In the genomic region with DNA sequence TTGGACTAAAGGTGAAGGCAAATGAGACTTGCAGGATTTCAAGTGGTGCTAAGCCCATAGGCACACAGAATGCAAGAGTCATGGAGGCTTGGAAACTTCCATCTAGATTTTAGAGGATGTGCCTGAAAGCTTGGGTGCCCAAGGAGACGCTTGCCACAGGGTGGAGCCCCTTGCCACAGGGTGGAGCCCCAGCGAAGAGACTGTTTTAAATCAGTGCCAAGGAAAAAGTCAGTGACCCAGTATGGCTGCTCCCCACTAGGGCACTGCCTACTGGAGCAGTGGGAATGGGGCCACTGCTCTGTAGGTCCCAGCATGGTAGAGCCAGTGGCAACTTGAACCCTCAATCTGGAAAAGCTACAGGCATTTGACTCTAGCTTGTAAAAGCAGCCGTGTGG, we compare ENCODE assay signal across 30 cellular contexts.
DNase-seq lines count a peak whose midpoint lies in the region; ATAC-seq and TF ChIP-seq lines count a peak whose summit lies in the region.
"Had no signal": no experiment of that assay in that cellular context is flagged by ENCODE, and none has a peak within 500 bp of the region (broad histone marks: within the 10 kb centered on the region; RNA-seq: fewer than 3 reads in every experiment).

No MANE protein-coding gene starts in this region.

- H3K4me1 ChIP-seq in BE2C (no peaks in the 10 kb centered on the region), H9 (ENCODE audit: insufficient read depth, low read length) (no peaks in the 10 kb centered on the region), PC-3 (ENCODE audit: insufficient read depth, low read length) (no peaks in the 10 kb centered on the region)
- H3K4me1 ChIP-seq: pancreas, right atrium auricular region, testis, uterus had no signal

- no peak overlapping the region for H3K23ac ChIP-seq in H9 (ENCODE audit: insufficient read length, low read depth, low read length)

- no peak overlapping the region for H3K56ac ChIP-seq in H9 (ENCODE audit: insufficient read length, low read depth, low read length)

- H3K27me3 Mint-ChIP-seq in H9 (ENCODE audit: low read depth), result no peaks in the 10 kb centered on the region
- H3K27me3 Mint-ChIP-seq in natural killer cell treated with Interleukin-12 subunit alpha and Interleukin-12 subunit beta and Interleukin-15 and Interleukin-18, amount 100 ng/mL, for 72 hours, result no peaks in the 10 kb centered on the region
- H3K27me3 Mint-ChIP-seq: activated CD4-positive, alpha-beta memory T cell treated with anti-CD3 and anti-CD28 coated beads for 36 hours; activated naive CD8-positive, alpha-beta T cell treated with anti-CD3 and anti-CD28 coated beads, Interleukin-2, amount 10 ng/mL, durations not matched to agents 7 days and 5 days had no signal

- H3K27ac ChIP-seq in H9 (ENCODE audit: insufficient read length, low read depth, low read length), result no peak overlapping the region
- H3K27ac ChIP-seq in PC-3 (ENCODE audit: low read length), result no peak overlapping the region
- H3K27ac ChIP-seq in substantia nigra (ENCODE audit: low read depth, low read length, poor library complexity, severe bottlenecking), result no peak overlapping the region
- H3K27ac ChIP-seq: pancreas, right atrium auricular region, testis, uterus had no signal

- peaks cover 19 to 22% (median 22%) of the 10 kb centered on the region in 3 experiments for H3K36me3 Mint-ChIP-seq in H9 (ENCODE audit: insufficient read depth in 1 of 3, low read depth in 3 of 3)
- no peaks in the 10 kb centered on the region for H3K36me3 Mint-ChIP-seq in natural killer cell treated with Interleukin-12 subunit alpha and Interleukin-12 subunit beta and Interleukin-15 and Interleukin-18, amount 100 ng/mL, for 72 hours
- H3K36me3 Mint-ChIP-seq: activated CD4-positive, alpha-beta memory T cell treated with anti-CD3 and anti-CD28 coated beads for 36 hours; activated naive CD8-positive, alpha-beta T cell treated with anti-CD3 and anti-CD28 coated beads, Interleukin-2, amount 10 ng/mL, durations not matched to agents 7 days and 5 days; CD14-positive monocyte had no signal

- H3K9ac ChIP-seq in H9 (ENCODE audit: extremely low read depth, insufficient read length, low read length), result no peak overlapping the region
- H3K9ac ChIP-seq in PC-3 (ENCODE audit: low read length), result no peak overlapping the region

- H3F3A ChIP-seq in PC-3 (ENCODE audit: low read length, unreplicated experiment), result no peaks in the 10 kb centered on the region

- no peak overlapping the region for H2BK20ac ChIP-seq in H9 (ENCODE audit: low read depth, low read length, poor library complexity, severe bottlenecking)

- peaks cover 3 to 5% of the 10 kb centered on the region in 2 experiments; a peak in 2 of 4 replicates for H3K4me1 Mint-ChIP-seq in H9
- no peaks in the 10 kb centered on the region for H3K4me1 Mint-ChIP-seq in natural killer cell treated with Interleukin-12 subunit alpha and Interleukin-12 subunit beta and Interleukin-15 and Interleukin-18, amount 100 ng/mL, for 72 hours (ENCODE audit: low read depth in 2 of 2)
- H3K4me1 Mint-ChIP-seq: activated naive CD8-positive, alpha-beta T cell treated with anti-CD3 and anti-CD28 coated beads, Interleukin-2, amount 10 ng/mL, durations not matched to agents 7 days and 5 days; CD14-positive monocyte; natural killer cell had no signal

- no peak overlapping the region for H3K14ac ChIP-seq in H9 (ENCODE audit: insufficient read depth, low read length)

- H3K4me2 ChIP-seq in H9 (ENCODE audit: insufficient read depth, insufficient read length, low read length) (no peak overlapping the region), PC-3 (ENCODE audit: low read length) (no peak overlapping the region)

- H3T11ph ChIP-seq in H9 (ENCODE audit: low read length), result no peak overlapping the region

- no peak; the same call in 1 of the 2 replicates for ATAC-seq in PC-3
- ATAC-seq in natural killer cell treated with Interleukin-12 subunit alpha and Interleukin-12 subunit beta and Interleukin-15 and Interleukin-18, amount 100 ng/mL, for 72 hours, result no peak
- ATAC-seq: activated CD4-positive, CD25-positive, alpha-beta regulatory T cell treated with anti-CD3 and anti-CD28 coated beads, Interleukin-2, amount 50 U/mL, for 24 hours; left colon; natural killer cell; pancreas had no signal

- no peaks in the 10 kb centered on the region for H3K23me2 ChIP-seq in H9 (ENCODE audit: insufficient read length, low read depth, low read length, poor library complexity, severe bottlenecking)

- TF ChIP-seq CTCF in BE2C (IDR thresholded peaks at IDR 0.05; ENCODE audit: low read depth, low read length), result peak; percentile 54
- TF ChIP-seq CTCF in H9 (conservative IDR thresholded peaks at IDR 0.05), result 0 out of 3 replicates have a peak, but pooled peaks have one; percentile 11
- peak; percentile 28; the same call in 1 of the 2 replicates for TF ChIP-seq CTCF in PC-3 (conservative IDR thresholded peaks at IDR 0.05; ENCODE audit: low read depth, low read length)
- peak; percentile 14 for TF ChIP-seq CTCF in kidney epithelial cell (IDR thresholded peaks at IDR 0.05; ENCODE audit: insufficient read depth, low read length, poor library complexity, severe bottlenecking)

- no peak overlapping the region for H3K18ac ChIP-seq in H9 (ENCODE audit: insufficient read length, low read depth, low read length)

- H3K4me3 Mint-ChIP-seq in H9, result no peak overlapping the region
- no peak overlapping the region for H3K4me3 Mint-ChIP-seq in natural killer cell treated with Interleukin-12 subunit alpha and Interleukin-12 subunit beta and Interleukin-15 and Interleukin-18, amount 100 ng/mL, for 72 hours
- H3K4me3 Mint-ChIP-seq: activated CD4-positive, alpha-beta memory T cell treated with anti-CD3 and anti-CD28 coated beads for 36 hours; activated naive CD8-positive, alpha-beta T cell treated with anti-CD3 and anti-CD28 coated beads, Interleukin-2, amount 10 ng/mL, durations not matched to agents 7 days and 5 days; CD14-positive monocyte; natural killer cell had no signal

- no peaks in the 10 kb centered on the region for H3K79me1 ChIP-seq in H9 (ENCODE audit: insufficient read depth, low read depth, low read length, poor library complexity, severe bottlenecking)

- no TSS peak for BruUV-seq in PC-3 (replicated peaks; lab: Mats Ljungman, UMichigan)

- H3K27me3 ChIP-seq in BE2C, result no peaks in the 10 kb centered on the region
- H3K27me3 ChIP-seq in H9 (ENCODE audit: insufficient read depth, low read length), result no peaks in the 10 kb centered on the region
- no peaks in the 10 kb centered on the region for H3K27me3 ChIP-seq in PC-3 (ENCODE audit: low read length)
- no peaks in the 10 kb centered on the region for H3K27me3 ChIP-seq in kidney epithelial cell (ENCODE audit: control insufficient read depth, insufficient read depth, low read length)
- H3K27me3 ChIP-seq: pancreas, right atrium auricular region, testis, uterus had no signal

- WGBS in H9 (ENCODE audit: extremely low coverage, insufficient read length, low lambda C conversion rate), result no CpG with 5 or more reads among the region's 3 CpGs

- H2BK15ac ChIP-seq in H9 (ENCODE audit: low read depth, low read length), result no peak overlapping the region

- no peak overlapping the region; a peak in 1 of 7 replicates for H3K27ac Mint-ChIP-seq in H9
- H3K27ac Mint-ChIP-seq in natural killer cell treated with Interleukin-12 subunit alpha and Interleukin-12 subunit beta and Interleukin-15 and Interleukin-18, amount 100 ng/mL, for 72 hours, result no peak overlapping the region
- H3K27ac Mint-ChIP-seq: activated CD4-positive, alpha-beta memory T cell treated with anti-CD3 and anti-CD28 coated beads for 36 hours; activated naive CD8-positive, alpha-beta T cell treated with anti-CD3 and anti-CD28 coated beads, Interleukin-2, amount 10 ng/mL, durations not matched to agents 7 days and 5 days; activated T-helper 2 cell treated with anti-CD3 and anti-CD28 coated beads, Interferon-gamma antibody, Interleukin-2, Interleukin-4, amounts not matched to agents 10 μg/mL and 5 μg/mL and 100 μg/mL, durations not matched to agents 14 hours and 24 hours and 36 hours; CD14-positive monocyte; natural killer cell had no signal

- no peaks in the 10 kb centered on the region for H3K79me2 ChIP-seq in H9 (ENCODE audit: insufficient read depth, low read length)
- H3K79me2 ChIP-seq in PC-3 (ENCODE audit: low read length), result no peaks in the 10 kb centered on the region

- no peak overlapping the region for H4K8ac ChIP-seq in H9 (replicated peaks; ENCODE audit: insufficient read length, low read depth, low read length)

- peak; percentile 41 for DNase-seq in BE2C
- no peak for DNase-seq in H9
- peak; percentile 15 for DNase-seq in PC-3
- no peak for DNase-seq in kidney epithelial cell (ENCODE audit: low read depth)
- no peak for DNase-seq in substantia nigra (lab: John Stamatoyannopoulos, UW)
- DNase-seq in natural killer cell treated with Interleukin-12 subunit alpha and Interleukin-12 subunit beta and Interleukin-15 and Interleukin-18, amount 100 ng/mL, for 72 hours (ENCODE audit: low spot score), result no peak
- DNase-seq in ecto neural progenitor cell (ENCODE audit: low spot score), result no peak
- DNase-seq in NCI-H146 (lab: John Stamatoyannopoulos, UW), result no peak
- DNase-seq: activated CD4-positive, alpha-beta memory T cell treated with anti-CD3 and anti-CD28 coated beads for 36 hours; activated naive CD8-positive, alpha-beta T cell treated with anti-CD3 and anti-CD28 coated beads, Interleukin-2, amount 10 ng/mL, durations not matched to agents 7 days and 5 days; Calu3; Karpas-422; left colon; natural killer cell; NCI-H1092; NCI-H2029; NCI-H226; NCI-H748 treated with DMSO at 0.1 percent for 48 hours; OCI-M1; pancreas; SHP77 treated with DMSO at 0.1 percent for 48 hours; stimulated activated CD4-positive, alpha-beta T cell treated with anti-CD3 and anti-CD28 coated beads, Interleukin-4, amount 100 ng/mL, for 1 hour; stimulated activated naive CD4-positive, alpha-beta T cell; T-helper 1 cell; testis; uterus had no signal

- H2AK5ac ChIP-seq in H9 (ENCODE audit: insufficient read length, low read length), result no peak overlapping the region

- intact Hi-C loops in PC-3 (cut with micrococcal nuclease), result loop anchor here (1.0 kb wide), 1 partner anchor 119 kb away; no protein-coding TSS in a partner anchor

- CTCF ChIA-PET in PC-3 (lab: Charles Lee), result no interaction called here

- H3K4me3 ChIP-seq in BE2C (ENCODE audit: low read depth, low read length) (no peak overlapping the region), PC-3 (ENCODE audit: low read length) (no peak overlapping the region), kidney epithelial cell (ENCODE audit: low read depth, low read length) (no peak overlapping the region)
- H3K4me3 ChIP-seq: pancreas, right atrium auricular region, testis, uterus had no signal

- H4K20me1 ChIP-seq in H9 (ENCODE audit: control insufficient read depth, insufficient read depth, insufficient read length) (no peaks in the 10 kb centered on the region), PC-3 (ENCODE audit: low read length) (no peaks in the 10 kb centered on the region)

- H3K9me2 ChIP-seq in PC-3 (replicated peaks; ENCODE audit: low read length), result no peaks in the 10 kb centered on the region

- H2AFZ ChIP-seq in H9 (ENCODE audit: low read length) (no peak overlapping the region), PC-3 (ENCODE audit: low read length) (no peak overlapping the region)

- H3K9me3 ChIP-seq in BE2C (no peaks in the 10 kb centered on the region), H9 (ENCODE audit: control insufficient read depth, low read depth, low read length) (no peaks in the 10 kb centered on the region), PC-3 (ENCODE audit: low read length) (no peaks in the 10 kb centered on the region)
- H3K9me3 ChIP-seq: pancreas, right atrium auricular region, testis, uterus had no signal

- no peak overlapping the region for H4K5ac ChIP-seq in H9 (ENCODE audit: insufficient read length, low read depth, low read length)

- no peak overlapping the region for H4K91ac ChIP-seq in H9 (ENCODE audit: insufficient read length, low read depth, low read length)

- no peak overlapping the region for H2BK5ac ChIP-seq in H9 (ENCODE audit: insufficient read length, low read length)

- no peak overlapping the region for H3K4ac ChIP-seq in H9 (ENCODE audit: low read depth, low read length)

- no peaks in the 10 kb centered on the region for H3K36me3 ChIP-seq in BE2C
- no peaks in the 10 kb centered on the region for H3K36me3 ChIP-seq in PC-3 (ENCODE audit: low read depth, low read length)
- H3K36me3 ChIP-seq in kidney epithelial cell (ENCODE audit: control insufficient read depth, insufficient read depth, low read length), result no peaks in the 10 kb centered on the region
- H3K36me3 ChIP-seq: pancreas, right atrium auricular region, uterus had no signal

- H2BK120ac ChIP-seq in H9 (ENCODE audit: low read depth, low read length, poor library complexity, severe bottlenecking), result no peak overlapping the region

- no peak overlapping the region for H2BK12ac ChIP-seq in H9 (ENCODE audit: insufficient read length, low read depth, low read length)

- POLR2A ChIA-PET in PC-3 (lab: Charles Lee; ENCODE audit: unreplicated experiment), result no interaction called here

- H3K9me3 Mint-ChIP-seq in H9, result peaks cover 22 to 29% of the 10 kb centered on the region in 2 experiments
- peaks cover 7% of the 10 kb centered on the region for H3K9me3 Mint-ChIP-seq in natural killer cell treated with Interleukin-12 subunit alpha and Interleukin-12 subunit beta and Interleukin-15 and Interleukin-18, amount 100 ng/mL, for 72 hours

Comparison
In these comparisons a context has a peak if more than half of its experiments do, and no peak if none do; other contexts are left out.
1. DNase-seq: peak in BE2C (single experiment) and PC-3 (single experiment); none in H9 (single experiment), kidney epithelial cell (single experiment), substantia nigra (0 of 49), natural killer cell treated with Interleukin-12 subunit alpha and Interleukin-12 subunit beta and Interleukin-15 and Interleukin-18, amount 100 ng/mL, for 72 hours (single experiment), ecto neural progenitor cell (single experiment) and NCI-H146 (single experiment).
2. Peak in every context shown above with its lines, with median percentiles within 50 percentile points of each other: CTCF ChIP-seq.